In the genomic region with DNA sequence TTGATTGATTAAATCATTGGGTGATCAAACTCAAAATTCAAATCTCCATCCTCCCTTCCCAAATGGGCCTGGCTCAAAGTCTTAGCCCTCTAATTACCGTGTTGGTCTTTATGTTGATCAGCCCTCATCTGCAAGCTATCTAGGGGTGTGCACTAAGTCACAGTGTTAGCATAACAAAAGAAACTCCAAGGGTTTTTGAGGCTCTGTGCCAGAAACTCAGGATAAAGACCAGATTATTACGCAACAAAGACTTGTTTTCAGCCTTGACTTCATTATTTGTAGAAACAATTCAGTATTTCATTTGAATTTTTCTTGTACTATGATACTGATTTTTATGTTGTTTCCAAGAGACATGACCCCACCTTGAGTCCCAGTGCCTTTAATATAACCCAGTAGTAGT, we compare ENCODE assay signal across 29 cellular contexts. TPM values are rescaled to one million over a fixed set of nuclear protein-coding genes. Genes with fewer than 3 reads are reported as not detected.
DNase-seq lines count a peak whose midpoint lies in the region; ATAC-seq, FAIRE-seq and TF ChIP-seq lines count a peak whose summit lies in the region.
"Had no signal": no experiment of that assay in that cellular context is flagged by ENCODE, and none has a peak within 500 bp of the region (broad histone marks: within the 10 kb centered on the region; RNA-seq: fewer than 3 reads in every experiment).

No MANE protein-coding gene starts in this region.

- H3K27ac ChIP-seq in A549 (no peak overlapping the region), coronary artery (no peak overlapping the region)
- H3K27ac ChIP-seq: gastroesophageal sphincter, hepatocyte had no signal

- POLR2A ChIA-PET in A549 (lab: Yijun Ruan, JAX): interaction anchor here (0.9 kb wide), 1 partner anchor 14 kb away, joined by 3 read pairs; a partner anchor contains a TSS
- POLR2A ChIA-PET in activated CD8-positive, alpha-beta T cell treated with anti-CD3 and anti-CD28 coated beads, Interleukin-2, amount 10 ng/mL, durations not matched to agents 7 days and 5 days (lab: Charles Lee): interaction anchor here (1.5 kb wide), 1 partner anchor 15 kb away, joined by 9 read pairs; a partner anchor contains a TSS

- no peaks in the 10 kb centered on the region for H3K27me3 Mint-ChIP-seq in activated CD8-positive, alpha-beta T cell treated with anti-CD3 and anti-CD28 coated beads, Interleukin-2, amount 10 ng/mL, durations not matched to agents 7 days and 5 days (ENCODE audit: low read depth)
- H3K27me3 Mint-ChIP-seq: activated CD8-positive, alpha-beta memory T cell treated with anti-CD3 and anti-CD28 coated beads, Interleukin-2, amount 10 ng/mL, durations not matched to agents 7 days and 5 days; activated naive CD8-positive, alpha-beta T cell treated with anti-CD3 and anti-CD28 coated beads, Interleukin-2, amount 10 ng/mL, durations not matched to agents 7 days and 5 days; stimulated activated naive CD8-positive, alpha-beta T cell treated with anti-CD3 and anti-CD28 coated beads, Interleukin-15, amount 100 ng/mL, for 72 hours had no signal

- H3K4me3 Mint-ChIP-seq in activated CD8-positive, alpha-beta T cell treated with anti-CD3 and anti-CD28 coated beads, Interleukin-2, amount 10 ng/mL, durations not matched to agents 7 days and 5 days: no peak overlapping the region
- H3K4me3 Mint-ChIP-seq: activated CD8-positive, alpha-beta memory T cell treated with anti-CD3 and anti-CD28 coated beads, Interleukin-2, amount 10 ng/mL, durations not matched to agents 7 days and 5 days; activated naive CD8-positive, alpha-beta T cell treated with anti-CD3 and anti-CD28 coated beads, Interleukin-2, amount 10 ng/mL, durations not matched to agents 7 days and 5 days; nephron; stimulated activated naive CD8-positive, alpha-beta T cell treated with anti-CD3 and anti-CD28 coated beads, Interleukin-15, amount 100 ng/mL, for 72 hours had no signal

- no peaks in the 10 kb centered on the region for H3K27me3 ChIP-seq in HAP-1 (ENCODE audit: low read depth)
- H3K27me3 ChIP-seq: gastroesophageal sphincter, hepatocyte had no signal

- TF ChIP-seq POLR2A in A549 (IDR thresholded peaks at IDR 0.05; ENCODE audit: low read length): no peak

- no peaks in the 10 kb centered on the region for H3K9me3 Mint-ChIP-seq in activated CD8-positive, alpha-beta T cell treated with anti-CD3 and anti-CD28 coated beads, Interleukin-2, amount 10 ng/mL, durations not matched to agents 7 days and 5 days (ENCODE audit: insufficient read depth)
- H3K9me3 Mint-ChIP-seq: activated naive CD8-positive, alpha-beta T cell treated with anti-CD3 and anti-CD28 coated beads, Interleukin-2, amount 10 ng/mL, durations not matched to agents 7 days and 5 days; nephron; stimulated activated naive CD8-positive, alpha-beta T cell treated with anti-CD3 and anti-CD28 coated beads, Interleukin-15, amount 100 ng/mL, for 72 hours had no signal

- no peak for TF ChIP-seq EP300 in A549 (IDR thresholded peaks at IDR 0.05)

- FAIRE-seq in A549 (lab: Jason Lieb, UNC): no peak
- FAIRE-seq in D721Med (lab: Jason Lieb, UNC): no peak
- FAIRE-seq: urothelium cell line had no signal

- no peak for ATAC-seq in A549
- ATAC-seq in activated CD8-positive, alpha-beta T cell treated with anti-CD3 and anti-CD28 coated beads, Interleukin-2, amount 10 ng/mL, durations not matched to agents 7 days and 5 days: no peak
- ATAC-seq: activated CD8-positive, alpha-beta memory T cell treated with anti-CD3 and anti-CD28 coated beads, Interleukin-2, amount 10 ng/mL, durations not matched to agents 7 days and 5 days; esophagus mucosa; gastroesophageal sphincter; left colon; mucosa of descending colon; stimulated activated naive CD8-positive, alpha-beta T cell treated with anti-CD3 and anti-CD28 coated beads, Interleukin-15, amount 100 ng/mL, for 72 hours had no signal

- H3K4me2 ChIP-seq in A549: no peak overlapping the region
- H3K4me2 ChIP-seq: hepatocyte, smooth muscle cell had no signal

- peaks cover 2% of the 10 kb centered on the region for H3K4me1 Mint-ChIP-seq in activated CD8-positive, alpha-beta T cell treated with anti-CD3 and anti-CD28 coated beads, Interleukin-2, amount 10 ng/mL, durations not matched to agents 7 days and 5 days (ENCODE audit: low read depth)

- in situ Hi-C loops in HAP-1 (cut with MboI; ENCODE audit: low sequenced_read_pairs): no loop called here

- H3K36me3 ChIP-seq in HAP-1 (replicated peaks): peaks cover 40% of the 10 kb centered on the region

- H3K4me1 ChIP-seq in A549: peaks cover 14% of the 10 kb centered on the region; the same call in 2 of the 3 replicates
- H3K4me1 ChIP-seq in HAP-1: peaks cover 30% of the 10 kb centered on the region

- CTCF ChIA-PET in A549 (lab: Yijun Ruan, JAX): no interaction called here
- CTCF ChIA-PET in activated CD8-positive, alpha-beta T cell treated with anti-CD3 and anti-CD28 coated beads, Interleukin-2, amount 10 ng/mL, durations not matched to agents 7 days and 5 days (lab: Charles Lee): interaction anchor here (1.1 kb wide), 1 partner anchor 37 kb away, joined by 3 read pairs; no protein-coding TSS in a partner anchor

- H3K36me3 Mint-ChIP-seq in activated CD8-positive, alpha-beta T cell treated with anti-CD3 and anti-CD28 coated beads, Interleukin-2, amount 10 ng/mL, durations not matched to agents 7 days and 5 days (ENCODE audit: low read depth): peaks cover 56% of the 10 kb centered on the region

- no peak for DNase-seq in A549 (ENCODE audit: low read depth in 1 of 2, low spot score in 1 of 2)
- DNase-seq in HAP-1 (ENCODE audit: low spot score in 2 of 2): peak; percentile 76 to 96
- peak; percentile 54 to 72 for DNase-seq in cardiac fibroblast (ENCODE audit: low read depth in 2 of 2)
- DNase-seq in iPS-NIHi11 (ENCODE audit: low spot score): peak; percentile 11
- no peak for DNase-seq in activated CD8-positive, alpha-beta T cell treated with anti-CD3 and anti-CD28 coated beads, Interleukin-2, amount 10 ng/mL, durations not matched to agents 7 days and 5 days
- no peak for DNase-seq in NCI-H2171 (lab: John Stamatoyannopoulos, UW)
- no peak for DNase-seq in coronary artery (ENCODE audit: low spot score)
- no peak for DNase-seq in D721Med (ENCODE audit: insufficient read length, low spot score)
- DNase-seq: activated CD4-positive, CD25-positive, alpha-beta regulatory T cell; activated CD8-positive, alpha-beta memory T cell treated with anti-CD3 and anti-CD28 coated beads, Interleukin-2, amount 10 ng/mL, durations not matched to agents 7 days and 5 days; activated gamma-delta T cell treated with Interleukin-2 at 50 U/mL for 16 hours; activated naive CD8-positive, alpha-beta T cell treated with anti-CD3 and anti-CD28 coated beads, Interleukin-2, amount 10 ng/mL, durations not matched to agents 7 days and 5 days; activated T-cell treated with anti-CD3 and anti-CD28 coated beads, Interleukin-2, amount 50 U/mL, for 48 hours; DMS153; left colon; mucosa of descending colon; NCI-H1092 treated with DMSO at 0.1 percent for 48 hours; NCI-H187; NCI-H526; retina; stimulated activated CD8-positive, alpha-beta memory T cell treated with anti-CD3 and anti-CD28 coated beads, Interleukin-4, amount 100 ng/mL, for 48 hours; stimulated activated naive CD8-positive, alpha-beta T cell treated with anti-CD3 and anti-CD28 coated beads, Interleukin-15, amount 100 ng/mL, for 72 hours had no signal

- TF ChIP-seq CTCF in A549 (IDR thresholded peaks at IDR 0.05): no peak
- no peak for TF ChIP-seq CTCF in cardiac fibroblast (IDR thresholded peaks at IDR 0.05; ENCODE audit: low read depth, low read length)
- no peak for TF ChIP-seq CTCF in coronary artery (IDR thresholded peaks at IDR 0.05)
- TF ChIP-seq CTCF in D721Med (IDR thresholded peaks at IDR 0.05; ENCODE audit: insufficient read depth, missing control alignments): no peak

- H3K4me3 ChIP-seq in A549 (no peak overlapping the region), HAP-1 (no peak overlapping the region), cardiac fibroblast (replicated peaks in 1 of 2; ENCODE audit: low read depth in 2 of 2, low read length in 2 of 2) (no peak overlapping the region), coronary artery (no peak overlapping the region)
- H3K4me3 ChIP-seq: gastroesophageal sphincter, hepatocyte, mucosa of descending colon, smooth muscle cell, thoracic aorta had no signal

- H3K9me3 ChIP-seq in A549 (no peaks in the 10 kb centered on the region), HAP-1 (no peaks in the 10 kb centered on the region)
- H3K9me3 ChIP-seq: gastroesophageal sphincter, mucosa of descending colon, thoracic aorta had no signal

- TF ChIP-seq RAD21 in A549 (conservative IDR thresholded peaks at IDR 0.05 in 1 of 2, IDR thresholded peaks at IDR 0.05 in 1 of 2): no peak

- WGBS in A549 (ENCODE audit: missing lambda C conversion rate): 100% methylated on average over 2 of the region's 2 CpGs

- H3K27ac Mint-ChIP-seq in activated CD8-positive, alpha-beta T cell treated with anti-CD3 and anti-CD28 coated beads, Interleukin-2, amount 10 ng/mL, durations not matched to agents 7 days and 5 days: no peak overlapping the region
- H3K27ac Mint-ChIP-seq: activated CD8-positive, alpha-beta memory T cell treated with anti-CD3 and anti-CD28 coated beads, Interleukin-2, amount 10 ng/mL, durations not matched to agents 7 days and 5 days; activated naive CD8-positive, alpha-beta T cell treated with anti-CD3 and anti-CD28 coated beads, Interleukin-2, amount 10 ng/mL, durations not matched to agents 7 days and 5 days; stimulated activated naive CD8-positive, alpha-beta T cell treated with anti-CD3 and anti-CD28 coated beads, Interleukin-15, amount 100 ng/mL, for 72 hours had no signal

RNA-seq across cellular contexts. Expression of a gene that starts 13.7 kb away (rescaled TPM):
- 144 and 218 TPM in 2 replicates for polyA plus RNA-seq in A549 (2011; rRNA removed)
- 56.3 and 67.2 TPM in 2 replicates for polyA plus RNA-seq in A549 (2012; cell fraction: cytosol; rRNA removed)
- 36.4 and 48.9 TPM in 2 replicates for polyA plus RNA-seq in A549 (2012; cell fraction: nucleus; rRNA removed)
- polyA plus RNA-seq in A549 (2017; fragmentation: RNase III; extraction: RNeasy Plus Mini Kit Qiagen cat#74134 plus additional on column Dnase treatment): 166 to 190 TPM (median 176 TPM) in 3 replicates
- polyA minus RNA-seq in A549 (2011; rRNA and poly(A)+ RNA removed): 45.0 and 47.2 TPM in 2 replicates
- 10 to 100 TPM; 68.3 to 72.2 TPM for total RNA-seq in activated CD8-positive, alpha-beta T cell treated with anti-CD3 and anti-CD28 coated beads, Interleukin-2, amount 10 ng/mL, durations not matched to agents 7 days and 5 days

Comparison
In these comparisons a context has a peak if more than half of its experiments do, and no peak if none do; other contexts are left out.
1. DNase-seq: peak in HAP-1 (2 of 2), cardiac fibroblast (2 of 2) and iPS-NIHi11 (single experiment); none in A549 (0 of 2), activated CD8-positive, alpha-beta T cell treated with anti-CD3 and anti-CD28 coated beads, Interleukin-2, amount 10 ng/mL, durations not matched to agents 7 days and 5 days (single experiment), NCI-H2171 (single experiment), coronary artery (single experiment) and D721Med (single experiment).